ENCODE assay signal across 18 cellular contexts in genomic region chrX:149987613-149988012, GRCh38.
DNase-seq lines count a peak whose midpoint lies in the region; ATAC-seq and TF ChIP-seq lines count a peak whose summit lies in the region.
"Had no signal": no experiment of that assay in that cellular context is flagged by ENCODE, and none has a peak within 500 bp of the region (broad histone marks: within the 10 kb centered on the region; RNA-seq: fewer than 3 reads in every experiment).

No MANE protein-coding gene starts in this region.

- no peak for DNase-seq in stimulated activated CD4-positive, alpha-beta T cell treated with anti-CD3 and anti-CD28 coated beads, Interleukin-15, amount 100 ng/mL, for 24 hours
- DNase-seq in tibial artery, result no peak
- no peak for DNase-seq in NCI-H146 treated with DMSO at 0.1 percent for 48 hours (lab: John Stamatoyannopoulos, UW; ENCODE audit: unreplicated experiment)
- no peak for DNase-seq in activated naive CD8-positive, alpha-beta T cell treated with anti-CD3 and anti-CD28 coated beads, Interleukin-2, amount 50 U/mL, for 24 hours
- DNase-seq: activated CD4-positive, alpha-beta T cell treated with anti-CD3 and anti-CD28 coated beads for 1 hour; activated effector memory CD4-positive, alpha-beta T cell treated with anti-CD3 and anti-CD28 coated beads, Interleukin-2, amount 50 U/mL, for 16 hours; amygdala; endodermal cell; glutamatergic neuron; left ventricle myocardium superior; mucosa of descending colon; NCI-H1930; NK-92 treated with Interleukin-12 subunit alpha and Interleukin-12 subunit beta, amount 100 ng/mL, for 24 hours had no signal

- H3K27me3 ChIP-seq in tibial artery, result no peaks in the 10 kb centered on the region

- intact Hi-C loops in tibial artery (cut with DNase I; ENCODE audit: low total_unique reads), result no loop called here

- H3K9me3 Mint-ChIP-seq in activated naive CD8-positive, alpha-beta T cell treated with anti-CD3 and anti-CD28 coated beads, Interleukin-2, amount 50 U/mL, for 24 hours, result no peaks in the 10 kb centered on the region

- H3K27me3 Mint-ChIP-seq in activated naive CD8-positive, alpha-beta T cell treated with anti-CD3 and anti-CD28 coated beads, Interleukin-2, amount 50 U/mL, for 24 hours, result no peaks in the 10 kb centered on the region

- H3K4me3 Mint-ChIP-seq in activated naive CD8-positive, alpha-beta T cell treated with anti-CD3 and anti-CD28 coated beads, Interleukin-2, amount 50 U/mL, for 24 hours, result no peak overlapping the region
- H3K4me3 Mint-ChIP-seq: endodermal cell had no signal

- H3K9me3 ChIP-seq in tibial artery, result no peaks in the 10 kb centered on the region
- H3K9me3 ChIP-seq: mucosa of descending colon, thoracic aorta had no signal

- ATAC-seq in GM18508 (IDR thresholded peaks at IDR 0.05; ENCODE audit: insufficient read depth, unreplicated experiment) (peak; percentile 86), GM19397 (IDR thresholded peaks at IDR 0.05; ENCODE audit: unreplicated experiment) (peak; percentile 54), HG02943 (IDR thresholded peaks at IDR 0.05; ENCODE audit: low read depth, unreplicated experiment) (peak; percentile 71), HG03469 (IDR thresholded peaks at IDR 0.05; ENCODE audit: unreplicated experiment) (peak; percentile 67)
- ATAC-seq in activated naive CD8-positive, alpha-beta T cell treated with anti-CD3 and anti-CD28 coated beads, Interleukin-2, amount 50 U/mL, for 24 hours, result no peak
- ATAC-seq: left ventricle myocardium superior, mucosa of descending colon had no signal

- no peak overlapping the region for H3K4me3 ChIP-seq in tibial artery
- H3K4me3 ChIP-seq: mucosa of descending colon, thoracic aorta had no signal

- H3K27ac ChIP-seq in tibial artery, result no peak overlapping the region
- H3K27ac ChIP-seq: thoracic aorta had no signal

- TF ChIP-seq CTCF in tibial artery (IDR thresholded peaks at IDR 0.05), result no peak

- H3K4me1 ChIP-seq in tibial artery, result peaks cover 0 to 5% (median 0%) of the 10 kb centered on the region in 4 donors

- H3K27ac Mint-ChIP-seq in activated naive CD8-positive, alpha-beta T cell treated with anti-CD3 and anti-CD28 coated beads, Interleukin-2, amount 50 U/mL, for 24 hours, result no peak overlapping the region
- H3K27ac Mint-ChIP-seq: endodermal cell had no signal

- no peaks in the 10 kb centered on the region for H3K4me1 Mint-ChIP-seq in activated naive CD8-positive, alpha-beta T cell treated with anti-CD3 and anti-CD28 coated beads, Interleukin-2, amount 50 U/mL, for 24 hours

- H3K36me3 Mint-ChIP-seq in activated naive CD8-positive, alpha-beta T cell treated with anti-CD3 and anti-CD28 coated beads, Interleukin-2, amount 50 U/mL, for 24 hours (ENCODE audit: low read depth), result peaks cover 2% of the 10 kb centered on the region

- H3K36me3 ChIP-seq in tibial artery, result no peaks in the 10 kb centered on the region
- H3K36me3 ChIP-seq: thoracic aorta had no signal
